ENCODE assay signal across 12 cellular contexts in the genomic region with DNA sequence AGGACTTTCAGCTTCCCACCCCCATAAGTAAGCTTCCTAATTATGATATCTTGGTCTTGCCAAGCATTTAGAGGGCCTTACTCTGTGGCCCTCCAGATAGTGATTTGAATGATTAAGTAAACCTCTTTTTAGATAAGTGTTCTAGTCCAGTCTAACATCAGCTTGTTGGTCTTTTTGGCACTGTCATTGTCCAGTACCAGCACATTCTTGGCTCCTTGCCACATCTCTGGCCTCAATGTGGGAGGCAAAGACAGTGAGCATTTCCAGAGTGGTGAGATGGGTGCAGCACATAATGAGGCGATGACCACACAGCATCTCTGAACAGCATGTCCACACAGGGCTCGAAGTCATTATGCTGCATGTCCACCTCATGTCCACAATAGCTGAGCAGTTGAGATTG. TPM values are rescaled to one million over a fixed set of nuclear protein-coding genes. Genes with fewer than 3 reads are reported as not detected.
DNase-seq lines count a peak whose midpoint lies in the region; ATAC-seq, FAIRE-seq and TF ChIP-seq lines count a peak whose summit lies in the region.
"Had no signal": no experiment of that assay in that cellular context is flagged by ENCODE, and none has a peak within 500 bp of the region (broad histone marks: within the 10 kb centered on the region; RNA-seq: fewer than 3 reads in every experiment).

No MANE protein-coding gene starts in this region.

- FAIRE-seq in small intestine (lab: Jason Lieb, UNC): no peak

- H3K27me3 Mint-ChIP-seq in CD4-positive, alpha-beta T cell: no peaks in the 10 kb centered on the region
- H3K27me3 Mint-ChIP-seq in naive B cell: no peaks in the 10 kb centered on the region

- intact Hi-C loops in CD4-positive, alpha-beta T cell (cut with DNase I, micrococcal nuclease): loop anchor here in 1 of 2 experiments (2.0 to 10.0 kb wide), 3 partner anchors 49 to 449 kb away; partner anchors contain the start of genes LRIG2, MOV10 and SLC16A1

- peaks cover 80% of the 10 kb centered on the region for H3K4me1 Mint-ChIP-seq in CD4-positive, alpha-beta T cell (ENCODE audit: low read depth)
- H3K4me1 Mint-ChIP-seq in naive B cell: peaks cover 46 to 87% (median 61%) of the 10 kb centered on the region in 3 donors

- TF ChIP-seq CTCF in CD4-positive, alpha-beta T cell (IDR thresholded peaks at IDR 0.05): no peak

- peaks cover 73% of the 10 kb centered on the region for H3K36me3 Mint-ChIP-seq in CD4-positive, alpha-beta T cell (ENCODE audit: low read depth)
- H3K36me3 Mint-ChIP-seq in naive B cell: peaks cover 19 to 23% of the 10 kb centered on the region in 2 donors

- 93 to 96% (median 94%) methylated on average over 2 of the region's 2 CpGs for WGBS in small intestine, 3 donors

- H3K27ac Mint-ChIP-seq in CD4-positive, alpha-beta T cell: peak overlapping the region; percentile 68
- H3K27ac Mint-ChIP-seq in naive B cell: peak overlapping the region in 5 of 6 donors; percentile 18 to 87 (median 36)

- no peaks in the 10 kb centered on the region for H3K27me3 ChIP-seq in CD4-positive, alpha-beta T cell (ENCODE audit: control insufficient read depth, insufficient read depth, low read length)
- H3K27me3 ChIP-seq in small intestine (ENCODE audit: control insufficient read depth in 2 of 2, insufficient read depth in 2 of 2, low read length in 2 of 2): no peaks in the 10 kb centered on the region

- no peaks in the 10 kb centered on the region for H3K9me3 ChIP-seq in CD4-positive, alpha-beta T cell (ENCODE audit: control insufficient read depth, low read length)
- no peaks in the 10 kb centered on the region for H3K9me3 ChIP-seq in small intestine (ENCODE audit: control insufficient read depth, low read depth)
- H3K9me3 ChIP-seq: prostate gland had no signal

- H3K36me3 ChIP-seq in small intestine (ENCODE audit: control insufficient read depth in 2 of 2, insufficient read depth in 2 of 2, low read length in 2 of 2): peaks cover 0 to 10% of the 10 kb centered on the region in 2 donors
- H3K36me3 ChIP-seq: prostate gland had no signal

- CTCF ChIA-PET in CD4-positive, alpha-beta T cell (lab: Charles Lee): no interaction called here

- H3K4me1 ChIP-seq in small intestine (ENCODE audit: control insufficient read depth in 2 of 2, insufficient read depth in 1 of 2, low read depth in 1 of 2, low read length in 1 of 2): peaks cover 0 to 9% of the 10 kb centered on the region in 2 donors

- no peak overlapping the region for H3K4me3 Mint-ChIP-seq in CD4-positive, alpha-beta T cell
- peak overlapping the region in 3 of 8 donors; percentile 16 to 77 (median 35) for H3K4me3 Mint-ChIP-seq in naive B cell

- no peaks in the 10 kb centered on the region for H3K9me3 Mint-ChIP-seq in CD4-positive, alpha-beta T cell
- no peaks in the 10 kb centered on the region for H3K9me3 Mint-ChIP-seq in naive B cell

- no peak overlapping the region for H3K27ac ChIP-seq in CD4-positive, alpha-beta T cell (ENCODE audit: low read depth, low read length)
- H3K27ac ChIP-seq in small intestine (ENCODE audit: low read depth in 1 of 2, low read length in 1 of 2): no peak overlapping the region
- H3K27ac ChIP-seq: prostate gland had no signal

- POLR2A ChIA-PET in CD4-positive, alpha-beta T cell (lab: Charles Lee): interaction anchor here (0.6 kb wide), 1 partner anchor 49 kb away, joined by 3 read pairs; the partner anchor contains the start of gene MOV10

- H3K4me3 ChIP-seq in small intestine (ENCODE audit: low read depth in 1 of 2, low read length in 2 of 2): no peak overlapping the region
- H3K4me3 ChIP-seq: prostate gland had no signal

- no peak for ATAC-seq in CD4-positive, alpha-beta T cell (ENCODE audit: poor library complexity)
- no peak for ATAC-seq in naive B cell (ENCODE audit: low read depth in 2 of 2)
- ATAC-seq: PC-3 had no signal

- no peak for DNase-seq in CD4-positive, alpha-beta T cell
- DNase-seq in OCI-M1 (lab: John Stamatoyannopoulos, UW) (peak; percentile 75), cerebellum (ENCODE audit: low spot score) (peak; percentile 14), naive B cell (no peak), NCI-H2107 (lab: John Stamatoyannopoulos, UW) (no peak), NCI-H2227 (lab: John Stamatoyannopoulos, UW; ENCODE audit: unreplicated experiment) (no peak), small intestine (no peak), OCI-M2 (lab: John Stamatoyannopoulos, UW; ENCODE audit: unreplicated experiment) (no peak)
- DNase-seq: activated CD4-positive, alpha-beta T cell treated with anti-CD3 and anti-CD28 coated beads, Interleukin-2, amount 50 U/mL, for 1 hour; central memory CD4-positive, alpha-beta T cell; PC-3 had no signal

RNA-seq across cellular contexts. Expression of gene CAPZA1, which starts 6.1 kb away (rescaled TPM):
- total RNA-seq in CD4-positive, alpha-beta T cell: 100 to 1,000 TPM; 166 to 179 TPM
- total RNA-seq in cerebellum: 86.4 TPM
- 100 to 1,000 TPM; 202 to 291 (median 254) TPM for polyA plus RNA-seq in naive B cell (ENCODE audit: low read depth in 6 of 6)
- 100 to 1,000 TPM in 1 of 3 donors, 10 to 100 TPM in 2; 76.2 to 106 (median 78.4) TPM for polyA plus RNA-seq in small intestine

RNA-seq across cellular contexts. Expression of gene ST7L, which starts 6.8 kb away (rescaled TPM):
- 10 to 100 TPM; 25.5 to 29.8 TPM for total RNA-seq in CD4-positive, alpha-beta T cell
- 34.8 TPM for total RNA-seq in cerebellum
- polyA plus RNA-seq in naive B cell (ENCODE audit: low read depth in 6 of 6) (10 to 100 TPM; 10.7 to 22.0 (median 13.5) TPM), small intestine (10 to 100 TPM in 2 of 3 donors, 1 to 10 TPM in 1; 6.3 to 17.0 (median 10.1) TPM)

RNA-seq across cellular contexts. Expression of gene MOV10, which starts 48.8 kb away (rescaled TPM):
- 10 to 100 TPM; 80.6 to 89.3 TPM for total RNA-seq in CD4-positive, alpha-beta T cell
- total RNA-seq in cerebellum: 12.2 TPM
- polyA plus RNA-seq in naive B cell (ENCODE audit: low read depth in 6 of 6): 10 to 100 TPM in 3 of 6 donors, 1 to 10 TPM in 3; 3.4 to 10.5 (median 9.8) TPM
- polyA plus RNA-seq in small intestine: 100 to 1,000 TPM in 1 of 3 donors, 10 to 100 TPM in 2; 53.2 to 222 (median 92.4) TPM

Comparison
In these comparisons a context has a peak if more than half of its experiments do, and no peak if none do; other contexts are left out.
1. DNase-seq: peak in OCI-M1 (single experiment) and cerebellum (single experiment); none in CD4-positive, alpha-beta T cell (0 of 10), naive B cell (single experiment), NCI-H2107 (single experiment), NCI-H2227 (single experiment), small intestine (single experiment) and OCI-M2 (single experiment).